In genomic region chr3:60140160-60140559, GRCh38 we compare ENCODE assay signal across 31 cellular contexts.
"Had no signal": no experiment of that assay in that cellular context is flagged by ENCODE, and none has a peak within 500 bp of the region (broad histone marks: within the 10 kb centered on the region; RNA-seq: fewer than 3 reads in every experiment).

No MANE protein-coding gene starts in this region.

- DNase-seq: activated CD4-positive, alpha-beta T cell treated with anti-CD3 and anti-CD28 coated beads for 1 hour; activated CD4-positive, alpha-beta T cell treated with anti-CD3 and anti-CD28 coated beads, Interleukin-2, amount 50 U/mL, for 1 hour; activated CD4-positive, CD25-positive, alpha-beta regulatory T cell; activated CD8-positive, alpha-beta memory T cell treated with anti-CD3 and anti-CD28 coated beads for 24 hours; activated CD8-positive, alpha-beta memory T cell treated with anti-CD3 and anti-CD28 coated beads, Interleukin-2, amount 10 ng/mL, durations not matched to agents 7 days and 5 days; activated CD8-positive, alpha-beta memory T cell treated with anti-CD3 and anti-CD28 coated beads, Interleukin-2, amount 50 U/mL, for 48 hours; activated effector memory CD4-positive, alpha-beta T cell treated with Interleukin-2 at 50 U/mL for 16 hours; activated T-cell treated with anti-CD3 and anti-CD28 coated beads, Interleukin-2, amount 50 U/mL, for 48 hours; amygdala; MM.1S; MV-4-11; NCI-H1092; NCI-H1436 treated with DMSO at 0.1 percent for 48 hours; NCI-H187; NCI-H2029 treated with DMSO at 0.1 percent for 48 hours; NCI-H2107; NCI-H2171; NCI-H510A; NCI-H526; NCI-H748 treated with DMSO at 0.1 percent for 48 hours; NK-92 treated with Interleukin-12 subunit alpha and Interleukin-12 subunit beta, amount 100 ng/mL, for 24 hours; PC-9; SIG-M5; T1000; WERI-Rb-1 had no signal

- ATAC-seq: activated CD8-positive, alpha-beta memory T cell treated with anti-CD3 and anti-CD28 coated beads, Interleukin-2, amount 10 ng/mL, durations not matched to agents 7 days and 5 days; Right ventricle myocardium inferior had no signal

- H3K27ac ChIP-seq: ascending aorta, breast epithelium, KMS-11, PC-9, RWPE1, WERI-Rb-1 had no signal

- H3K27ac Mint-ChIP-seq: activated CD8-positive, alpha-beta memory T cell treated with anti-CD3 and anti-CD28 coated beads, Interleukin-2, amount 10 ng/mL, durations not matched to agents 7 days and 5 days; activated naive CD8-positive, alpha-beta T cell had no signal

- H3K4me1 Mint-ChIP-seq: activated CD8-positive, alpha-beta memory T cell treated with anti-CD3 and anti-CD28 coated beads, Interleukin-2, amount 10 ng/mL, durations not matched to agents 7 days and 5 days had no signal

- H3K36me3 Mint-ChIP-seq: activated naive CD8-positive, alpha-beta T cell had no signal

- H3K4me1 ChIP-seq: ascending aorta, breast epithelium had no signal

- H3K4me3 Mint-ChIP-seq: activated CD8-positive, alpha-beta memory T cell treated with anti-CD3 and anti-CD28 coated beads, Interleukin-2, amount 10 ng/mL, durations not matched to agents 7 days and 5 days; activated naive CD8-positive, alpha-beta T cell had no signal

- H3K9me3 ChIP-seq: ascending aorta, breast epithelium had no signal

- H3K36me3 ChIP-seq: ascending aorta, breast epithelium, WERI-Rb-1 had no signal

- H3K27me3 ChIP-seq: ascending aorta, breast epithelium had no signal

- H3K27me3 Mint-ChIP-seq: activated CD8-positive, alpha-beta memory T cell treated with anti-CD3 and anti-CD28 coated beads, Interleukin-2, amount 10 ng/mL, durations not matched to agents 7 days and 5 days; activated naive CD8-positive, alpha-beta T cell had no signal

- H3K4me3 ChIP-seq: ascending aorta, breast epithelium, PC-9 had no signal
